Comparison of ENCODE assay signal across 37 cellular contexts in genomic region chr1:224525411-224526040, GRCh38.
DNase-seq lines count a peak whose midpoint lies in the region; ATAC-seq, FAIRE-seq and TF ChIP-seq lines count a peak whose summit lies in the region.
"Had no signal": no experiment of that assay in that cellular context is flagged by ENCODE, and none has a peak within 500 bp of the region (broad histone marks: within the 10 kb centered on the region; RNA-seq: fewer than 3 reads in every experiment).

No MANE protein-coding gene starts in this region.

- H4K12ac ChIP-seq in trophoblast cell (ENCODE audit: low read depth, low read length) = no peak overlapping the region

- DNase-seq in ELR (ENCODE audit: low read depth) (peak; percentile 32), H1 (ENCODE audit: low read depth in 1 of 2, low spot score in 2 of 2) (no peak), trophoblast cell (no peak), left lobe of liver (ENCODE audit: low spot score) (no peak)
- DNase-seq in activated naive CD4-positive, alpha-beta T cell treated with anti-CD3 and anti-CD28 coated beads, Interleukin-2, amount 50 U/mL, for 72 hours (ENCODE audit: low spot score in 2 of 2) = no peak
- DNase-seq: activated B cell treated with CpG ODN at 0.5 μM for 24 hours; activated CD4-positive, alpha-beta T cell treated with anti-CD3 and anti-CD28 coated beads, Interleukin-2, amount 50 U/mL, for 48 hours; activated CD8-positive, alpha-beta memory T cell treated with anti-CD3 and anti-CD28 coated beads, Interleukin-2, amount 50 U/mL, for 4 hours; activated naive CD4-positive, alpha-beta T cell treated with anti-CD3 and anti-CD28 coated beads, Interleukin-2, amount 10 ng/mL, durations not matched to agents 7 days and 5 days; amygdala; Caco-2; colonic mucosa; DND-41; effector memory CD4-positive, alpha-beta T cell; H9; hypothalamus; KG1; naive B cell; NCI-H2171 treated with DMSO at 0.1 percent for 48 hours; NCI-H69; sigmoid colon; SJCRH30; stimulated activated naive B cell treated with anti-CD40 and anti-IgM and Interleukin-4, amounts not matched to agents 10 μg/mL and 1 μg/mL and 100 μg/mL, for 72 hours; upper lobe of right lung had no signal

- H3K4me3 ChIP-seq in Loucy (ENCODE audit: low read length, poor library complexity, severe bottlenecking) (no peak overlapping the region), H1 (ENCODE audit: extremely low read depth in 1 of 4, insufficient read depth in 2 of 4, low read depth in 3 of 4, low read length in 4 of 4) (no peak overlapping the region), trophoblast cell (ENCODE audit: low read depth, low read length) (peak overlapping the region; percentile 0)
- H3K4me3 ChIP-seq: cardiac muscle cell, colonic mucosa, gastroesophageal sphincter, prostate gland, sigmoid colon, SJCRH30, upper lobe of right lung had no signal

- CTCF ChIA-PET in H1 (lab: Charles Lee; ENCODE audit: partially characterized antibody) = interaction anchor here (0.8 to 3.5 kb wide), 11 partner anchors 8 to 397 kb away, joined by 3 to 41 read pairs (median 3); partner anchors contain the start of gene CNIH3

- H2BK12ac ChIP-seq in H1 (ENCODE audit: low read depth, low read length) (no peak overlapping the region; the same call in 1 of the 2 replicates), trophoblast cell (ENCODE audit: low read length) (no peak overlapping the region)

- H4K20me1 ChIP-seq in Loucy (ENCODE audit: insufficient read depth, low read length, poor library complexity, severe bottlenecking) = no peaks in the 10 kb centered on the region
- no peaks in the 10 kb centered on the region for H4K20me1 ChIP-seq in H1 (replicated peaks in 1 of 2; ENCODE audit: control insufficient read depth in 1 of 2, insufficient read depth in 2 of 2, low read length in 2 of 2)

- H3K79me2 ChIP-seq in Loucy (ENCODE audit: insufficient read depth, low read length) = no peaks in the 10 kb centered on the region
- H3K79me2 ChIP-seq in H1 (ENCODE audit: control insufficient read depth in 1 of 2, insufficient read depth in 2 of 2, low read length in 2 of 2) = no peaks in the 10 kb centered on the region
- H3K79me2 ChIP-seq in trophoblast cell (ENCODE audit: control insufficient read depth, insufficient read depth, low read length, poor library complexity) = no peaks in the 10 kb centered on the region

- no peak for FAIRE-seq in H1 (lab: Jason Lieb, UNC)
- FAIRE-seq: GM12891, HTR-8/SVneo had no signal

- no peak overlapping the region for H4K91ac ChIP-seq in H1 (replicated peaks; ENCODE audit: insufficient read length, low read length)
- H4K91ac ChIP-seq in trophoblast cell (ENCODE audit: low read depth, low read length) = no peak overlapping the region

- H3K23me2 ChIP-seq in H1 (ENCODE audit: low read depth, low read length) = no peaks in the 10 kb centered on the region

- H4K5ac ChIP-seq in H1 (ENCODE audit: insufficient read length, low read depth, low read length) = no peak overlapping the region

- no peaks in the 10 kb centered on the region for H3K36me3 Mint-ChIP-seq in activated naive CD4-positive, alpha-beta T cell treated with anti-CD3 and anti-CD28 coated beads, Interleukin-2, amount 50 U/mL, for 72 hours
- H3K36me3 Mint-ChIP-seq: activated naive CD4-positive, alpha-beta T cell treated with anti-CD3 and anti-CD28 coated beads, Interleukin-2, amount 10 ng/mL, durations not matched to agents 7 days and 5 days; mesothelial cell of epicardium; naive B cell had no signal

- H3K4ac ChIP-seq in H1 (replicated peaks; ENCODE audit: insufficient read length, low read depth, low read length) (no peak overlapping the region), trophoblast cell (ENCODE audit: low read depth, low read length) (no peak overlapping the region)

- whole genome bisulfite sequencing in H1 (ENCODE audit: extremely low coverage in 1 of 2, insufficient coverage in 1 of 2, insufficient read length in 1 of 2, insufficient replicate concordance in 2 of 2, low coverage in 1 of 2, low lambda C conversion rate in 2 of 2, missing lambda C conversion rate in 1 of 2), 2 experiments = 89% methylated on average over 4 of the region's 4 CpGs; no CpG with 5 or more reads in 1 of the 2 experiments
- WGBS in trophoblast cell (ENCODE audit: extremely low coverage, insufficient coverage, insufficient read length) = no CpG with 5 or more reads among the region's 4 CpGs

- H2BK120ac ChIP-seq in H1 (replicated peaks; ENCODE audit: low read depth, low read length) (no peak overlapping the region), trophoblast cell (ENCODE audit: insufficient read depth, low read length, poor library complexity) (no peak overlapping the region)

- POLR2A ChIA-PET in H1 (lab: Charles Lee; ENCODE audit: partially characterized antibody) = no interaction called here

- H3K27ac ChIP-seq in H1 (ENCODE audit: low read depth, low read length) = no peak overlapping the region
- no peak overlapping the region for H3K27ac ChIP-seq in trophoblast cell (ENCODE audit: low read depth, low read length)
- H3K27ac ChIP-seq: C4-2B, cardiac muscle cell, colonic mucosa, gastroesophageal sphincter, neutrophil, prostate gland, sigmoid colon, SJCRH30, upper lobe of right lung had no signal

- no peaks in the 10 kb centered on the region for H3K79me1 ChIP-seq in H1 (ENCODE audit: low read depth, low read length)
- peaks cover 3% of the 10 kb centered on the region for H3K79me1 ChIP-seq in trophoblast cell (ENCODE audit: low read length)

- H2AK5ac ChIP-seq in H1 (ENCODE audit: low read depth, low read length) (no peak overlapping the region), trophoblast cell (ENCODE audit: low read length) (no peak overlapping the region)

- H2BK5ac ChIP-seq in H1 (ENCODE audit: low read depth, low read length) (no peak overlapping the region), trophoblast cell (ENCODE audit: low read depth, low read length, poor library complexity) (no peak overlapping the region)

- H3K27me3 ChIP-seq in Loucy (ENCODE audit: insufficient read depth, low read length, poor library complexity, severe bottlenecking) (no peaks in the 10 kb centered on the region), H1 (replicated peaks in 1 of 4; ENCODE audit: control insufficient read depth in 3 of 4, extremely low read depth in 1 of 4, insufficient read depth in 3 of 4, low read length in 3 of 4) (no peaks in the 10 kb centered on the region), trophoblast cell (ENCODE audit: insufficient read depth, low read length) (no peaks in the 10 kb centered on the region)
- H3K27me3 ChIP-seq: cardiac muscle cell, colonic mucosa, gastroesophageal sphincter, neutrophil, sigmoid colon, SJCRH30, upper lobe of right lung had no signal

- peak overlapping the region; percentile 26; the same call in 1 of the 2 replicates for H4K8ac ChIP-seq in H1 (ENCODE audit: extremely low read depth, insufficient read depth, low read length)
- no peak overlapping the region for H4K8ac ChIP-seq in trophoblast cell (ENCODE audit: low read depth, low read length)

- H3K4me1 ChIP-seq in Loucy (ENCODE audit: insufficient read depth, low read length, poor library complexity, severe bottlenecking) (no peaks in the 10 kb centered on the region), H1 (replicated peaks in 1 of 4; ENCODE audit: control insufficient read depth in 3 of 4, insufficient read depth in 4 of 4, low read length in 3 of 4) (peaks cover 0 to 4% (median 2%) of the 10 kb centered on the region in 4 experiments; a peak in 2 of 7 replicates), trophoblast cell (ENCODE audit: control insufficient read depth in 1 of 2, insufficient read depth in 2 of 2, low read length in 2 of 2) (peaks cover 5 to 6% of the 10 kb centered on the region in 2 experiments)
- H3K4me1 ChIP-seq: Caco-2, colonic mucosa, gastroesophageal sphincter, prostate gland, sigmoid colon, upper lobe of right lung had no signal

- H2BK20ac ChIP-seq in H1 (ENCODE audit: low read length) = no peak overlapping the region

- H3K23ac ChIP-seq in H1 (ENCODE audit: insufficient read length) (no peak overlapping the region), trophoblast cell (ENCODE audit: low read length) (no peak overlapping the region)

- no peak for TF ChIP-seq RAD21 in H1 (IDR thresholded peaks at IDR 0.05 in 1 of 2, conservative IDR thresholded peaks at IDR 0.05 in 1 of 2; ENCODE audit: low read depth in 2 of 2, low read length in 2 of 2)

- no peak for ATAC-seq in left lobe of liver
- no peak for ATAC-seq in HG02870 (IDR thresholded peaks at IDR 0.05; ENCODE audit: unreplicated experiment)
- ATAC-seq in HG02642 (IDR thresholded peaks at IDR 0.05; ENCODE audit: poor library complexity, unreplicated experiment) = no peak
- no peak for ATAC-seq in activated naive CD4-positive, alpha-beta T cell treated with anti-CD3 and anti-CD28 coated beads, Interleukin-2, amount 50 U/mL, for 72 hours
- ATAC-seq: esophagus mucosa; gastroesophageal sphincter; stimulated activated naive B cell treated with anti-CD40 and anti-IgM and Interleukin-4, amounts not matched to agents 10 μg/mL and 1 μg/mL and 100 μg/mL, for 72 hours; upper lobe of right lung had no signal

- H3K9ac ChIP-seq in Loucy (ENCODE audit: low read depth, low read length, poor library complexity, severe bottlenecking) (no peak overlapping the region), H1 (replicated peaks in 1 of 4; ENCODE audit: extremely low read depth in 1 of 4, low read depth in 3 of 4, low read length in 3 of 4) (no peak overlapping the region), trophoblast cell (ENCODE audit: low read length) (no peak overlapping the region)

- no peak overlapping the region for H3K18ac ChIP-seq in H1 (ENCODE audit: extremely low read depth, low read length)
- H3K18ac ChIP-seq in trophoblast cell (ENCODE audit: low read length) = no peak overlapping the region

- H2AFZ ChIP-seq in Loucy (ENCODE audit: low read length) (peak overlapping the region; percentile 61), H1 (ENCODE audit: low read length) (no peak overlapping the region), trophoblast cell (ENCODE audit: insufficient read depth, low read length, poor library complexity) (no peak overlapping the region)

- no peaks in the 10 kb centered on the region for H3F3A ChIP-seq in Loucy (ENCODE audit: low read depth)

- no peak overlapping the region for H3K56ac ChIP-seq in H1 (replicated peaks; ENCODE audit: insufficient read length, low read depth, low read length)

- no peak for TF ChIP-seq POLR2A in H1 (IDR thresholded peaks at IDR 0.05; ENCODE audit: control extremely low read depth in 1 of 2, low read depth in 2 of 2, low read length in 2 of 2)

- H3K9me3 ChIP-seq in Loucy (ENCODE audit: insufficient read depth, low read depth, low read length) = no peaks in the 10 kb centered on the region
- no peaks in the 10 kb centered on the region; a peak in 1 of 4 replicates for H3K9me3 ChIP-seq in H1 (ENCODE audit: insufficient read depth in 2 of 2, low read depth in 1 of 2, low read length in 1 of 2)
- H3K9me3 ChIP-seq in trophoblast cell (ENCODE audit: insufficient read depth, low read depth, low read length) = peaks cover 2% of the 10 kb centered on the region
- H3K9me3 ChIP-seq: Caco-2, colonic mucosa, gastroesophageal sphincter, neutrophil, prostate gland, sigmoid colon, SJCRH30, upper lobe of right lung had no signal

- H2BK15ac ChIP-seq in H1 (ENCODE audit: low read length) = peak overlapping the region; percentile 63; the same call in 1 of the 2 replicates

- H3K9me2 ChIP-seq in Loucy (replicated peaks; ENCODE audit: low read depth, low read length) = no peaks in the 10 kb centered on the region

- H3K36me3 ChIP-seq in Loucy (ENCODE audit: insufficient read depth, low read length) (no peaks in the 10 kb centered on the region), H1 (ENCODE audit: control insufficient read depth in 2 of 4, insufficient read depth in 4 of 4, low read length in 3 of 4) (no peaks in the 10 kb centered on the region), trophoblast cell (ENCODE audit: control insufficient read depth in 1 of 2, insufficient read depth in 2 of 2, low read length in 2 of 2) (no peaks in the 10 kb centered on the region)
- H3K36me3 ChIP-seq: cardiac muscle cell, colonic mucosa, gastroesophageal sphincter, neutrophil, prostate gland, sigmoid colon, SJCRH30, upper lobe of right lung had no signal

- H3K14ac ChIP-seq in H1 (ENCODE audit: insufficient read length) (no peak overlapping the region), trophoblast cell (ENCODE audit: low read length) (no peak overlapping the region)

- H3K4me2 ChIP-seq in Loucy (ENCODE audit: low read depth, low read length, poor library complexity, severe bottlenecking) (no peak overlapping the region), H1 (ENCODE audit: insufficient read depth in 1 of 2, low read depth in 2 of 2, low read length in 2 of 2) (no peak overlapping the region), trophoblast cell (ENCODE audit: low read length) (no peak overlapping the region)

- TF ChIP-seq CTCF in Loucy (conservative IDR thresholded peaks at IDR 0.05; ENCODE audit: low read length) = no peak
- no peak for TF ChIP-seq CTCF in H1 (IDR thresholded peaks at IDR 0.05; ENCODE audit: control extremely low read depth in 1 of 3, insufficient read depth in 1 of 3, low read depth in 1 of 3, low read length in 3 of 3)

- no peaks in the 10 kb centered on the region for H3K9me3 Mint-ChIP-seq in activated naive CD4-positive, alpha-beta T cell treated with anti-CD3 and anti-CD28 coated beads, Interleukin-2, amount 50 U/mL, for 72 hours
- H3K9me3 Mint-ChIP-seq: activated naive CD4-positive, alpha-beta T cell treated with anti-CD3 and anti-CD28 coated beads, Interleukin-2, amount 10 ng/mL, durations not matched to agents 7 days and 5 days; activated T-helper 1 cell treated with anti-CD3 and anti-CD28 coated beads, Interleukin-12 subunit alpha, Interleukin-12 subunit beta, Interleukin-2, Interleukin-4 antibody, amounts not matched to agents 30 ng/mL and 10 ng/mL and 1 ng/mL, durations not matched to agents 14 hours and 24 hours and 36 hours; H9; mesothelial cell of epicardium had no signal

- TF ChIP-seq EP300 in H1 (IDR thresholded peaks at IDR 0.05; ENCODE audit: borderline replicate concordance in 1 of 2, low read depth in 2 of 2, low read length in 2 of 2) = no peak

- H3K27ac Mint-ChIP-seq in activated naive CD4-positive, alpha-beta T cell treated with anti-CD3 and anti-CD28 coated beads, Interleukin-2, amount 50 U/mL, for 72 hours = peak overlapping the region in 1 of 2 donors; percentile 51
- H3K27ac Mint-ChIP-seq: activated B cell treated with CpG ODN at 0.5 μM for 24 hours; activated naive CD4-positive, alpha-beta T cell treated with anti-CD3 and anti-CD28 coated beads, Interleukin-2, amount 10 ng/mL, durations not matched to agents 7 days and 5 days; activated T-helper 1 cell treated with anti-CD3 and anti-CD28 coated beads, Interleukin-12 subunit alpha, Interleukin-12 subunit beta, Interleukin-2, Interleukin-4 antibody, amounts not matched to agents 30 ng/mL and 10 ng/mL and 1 ng/mL, durations not matched to agents 14 hours and 24 hours and 36 hours; H9; mesothelial cell of epicardium; naive B cell; stimulated activated naive B cell treated with anti-CD40 and anti-IgM and Interleukin-4, amounts not matched to agents 10 μg/mL and 1 μg/mL and 100 μg/mL, for 72 hours had no signal
